8 cellular contexts compared by ENCODE assay signal in genomic region chr10:35409094-35409582, GRCh38.
DNase-seq lines count a peak whose midpoint lies in the region; ATAC-seq and TF ChIP-seq lines count a peak whose summit lies in the region.

No MANE protein-coding gene starts in this region.

- POLR2A ChIA-PET in activated B cell treated with CpG ODN at 0.5 μM for 24 hours (lab: Charles Lee) = no interaction called here

- DNase-seq in EH (ENCODE audit: low read depth) = peak; percentile 82
- DNase-seq in activated B cell treated with CpG ODN at 0.5 μM for 24 hours = no peak
- peak; percentile 39 to 61 for DNase-seq in hippocampal formation (lab: John Stamatoyannopoulos, UW)
- peak in 19 of 49 donors; percentile 19 to 76 (median 35) for DNase-seq in substantia nigra (lab: John Stamatoyannopoulos, UW)
- no peak for DNase-seq in UCSD-AML1 (lab: John Stamatoyannopoulos, UW; ENCODE audit: unreplicated experiment)
- DNase-seq in NCI-H2227 (lab: John Stamatoyannopoulos, UW; ENCODE audit: unreplicated experiment) = no peak

- peak; percentile 90 for ATAC-seq in HG03097 (IDR thresholded peaks at IDR 0.05; ENCODE audit: low FRiP score, unreplicated experiment)
- peak; percentile 28 for ATAC-seq in activated B cell treated with CpG ODN at 0.5 μM for 24 hours (ENCODE audit: low read depth)
- ATAC-seq in GM19397 (IDR thresholded peaks at IDR 0.05; ENCODE audit: unreplicated experiment) = no peak

- no peaks in the 10 kb centered on the region for H3K36me3 Mint-ChIP-seq in activated B cell treated with CpG ODN at 0.5 μM for 24 hours (ENCODE audit: low read depth)

- no peaks in the 10 kb centered on the region for H3K27me3 Mint-ChIP-seq in activated B cell treated with CpG ODN at 0.5 μM for 24 hours

- no peaks in the 10 kb centered on the region for H3K9me3 Mint-ChIP-seq in activated B cell treated with CpG ODN at 0.5 μM for 24 hours

- H3K4me1 Mint-ChIP-seq in activated B cell treated with CpG ODN at 0.5 μM for 24 hours = peaks cover 43% of the 10 kb centered on the region

- no peak overlapping the region for H3K27ac Mint-ChIP-seq in activated B cell treated with CpG ODN at 0.5 μM for 24 hours

- TF ChIP-seq CTCF in activated B cell treated with CpG ODN at 0.5 μM for 24 hours (IDR thresholded peaks at IDR 0.05) = no peak

- H3K27ac ChIP-seq in substantia nigra (ENCODE audit: low read depth, low read length, poor library complexity, severe bottlenecking) = peak overlapping the region; percentile 19

- H3K4me3 Mint-ChIP-seq in activated B cell treated with CpG ODN at 0.5 μM for 24 hours = no peak overlapping the region

- intact Hi-C loops in activated B cell treated with CpG ODN at 0.5 μM for 24 hours (cut with micrococcal nuclease) = no loop called here

- CTCF ChIA-PET in activated B cell treated with CpG ODN at 0.5 μM for 24 hours (lab: Charles Lee) = interaction anchor here (0.9 kb wide), 1 partner anchor 9 kb away, joined by 3 read pairs; no protein-coding TSS in a partner anchor

Comparison
In these comparisons a context has a peak if more than half of its experiments do, and no peak if none do; other contexts are left out.
1. DNase-seq: peak in EH (single experiment) and hippocampal formation (2 of 2); none in activated B cell treated with CpG ODN at 0.5 μM for 24 hours (single experiment), UCSD-AML1 (single experiment) and NCI-H2227 (single experiment).